ENCODE assay signal across 8 cellular contexts in the genomic region with DNA sequence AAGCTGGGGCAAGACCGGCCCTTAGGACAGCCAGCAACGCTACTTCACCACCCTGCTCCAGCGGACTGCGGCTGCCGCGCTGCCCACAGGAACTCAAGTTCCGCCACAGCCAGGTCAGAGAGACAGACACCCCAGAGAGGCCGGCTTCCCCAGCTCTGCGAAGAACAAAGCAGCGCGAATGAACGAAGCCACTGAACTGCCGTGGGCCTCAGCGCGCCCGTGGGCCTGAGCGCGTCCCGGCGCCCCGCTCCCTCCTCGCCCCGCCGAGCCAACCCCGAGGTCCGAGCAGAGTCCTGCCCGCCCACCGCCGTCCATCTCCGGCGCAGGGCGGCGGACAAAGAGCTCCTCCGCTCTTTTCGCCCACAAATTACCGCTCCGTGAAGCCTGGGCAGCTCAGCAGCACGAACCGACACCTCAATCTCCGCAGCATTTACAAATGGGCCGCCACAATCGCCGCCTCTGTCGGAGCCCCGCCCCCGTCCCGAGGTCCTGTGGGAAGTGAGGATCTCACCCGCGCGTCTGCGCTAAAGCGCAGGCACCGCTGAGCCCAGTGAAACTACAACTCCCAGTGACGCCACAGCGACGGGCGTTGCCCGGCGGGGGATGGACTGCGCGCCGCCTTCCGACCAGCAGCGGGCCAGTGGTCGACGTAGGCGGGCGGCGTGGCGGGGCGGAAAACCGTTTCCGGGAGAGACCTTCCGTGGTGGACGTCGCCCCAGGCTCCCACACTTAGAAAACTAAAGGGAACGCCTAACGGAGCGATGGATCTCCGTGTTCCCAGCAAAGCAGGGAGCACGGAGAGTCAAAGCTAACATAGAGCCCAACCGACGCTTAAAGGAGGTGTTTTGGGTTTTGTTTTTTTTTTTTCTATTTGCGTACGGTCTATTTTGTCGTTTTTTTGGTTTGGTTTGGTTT.
A peak's percentile ranks its signal among the peaks of the same experiment; 100 is the strongest.
DNase-seq lines count a peak whose midpoint lies in the region; ATAC-seq, FAIRE-seq and TF ChIP-seq lines count a peak whose summit lies in the region.

No MANE protein-coding gene starts in this region.

- FAIRE-seq in HepG2 (lab: Jason Lieb, UNC), result peak; percentile 85

- 0% methylated on average over 26 of the region's 86 CpGs for whole genome bisulfite sequencing in HepG2 (ENCODE audit: low lambda C conversion rate)

- peak overlapping the region; percentile 96 to 98 for H3K4me3 Mint-ChIP-seq in CD14-positive monocyte

- H3K4me1 ChIP-seq in HepG2 (ENCODE audit: insufficient read depth, low read length), result peaks cover 47% of the 10 kb centered on the region

- H3K36me3 ChIP-seq in HepG2 (replicated peaks in 1 of 2; ENCODE audit: control insufficient read depth in 1 of 2, insufficient read depth in 2 of 2, low read length in 2 of 2), result no peaks in the 10 kb centered on the region

- H3K27ac ChIP-seq in HepG2 (ENCODE audit: extremely low read length, insufficient read depth, low read length), result peak overlapping the region; percentile 79

- DNase-seq in CD14-positive monocyte (ENCODE audit: low spot score) (peak; percentile 95), NCI-H748 treated with DMSO at 0.1 percent for 48 hours (lab: John Stamatoyannopoulos, UW) (peak; percentile 99), dermis blood vessel endothelial cell (peak; percentile 98), HepG2 (ENCODE audit: low spot score) (peak; percentile 93)
- DNase-seq in activated CD4-positive, alpha-beta T cell treated with anti-CD3 and anti-CD28 coated beads, Interleukin-2, amount 50 U/mL, for 4 hours, result peak; percentile 90 to 91
- DNase-seq in stimulated activated CD4-positive, alpha-beta T cell treated with anti-CD3 and anti-CD28 coated beads, Interleukin-2, amount 100 ng/mL, for 48 hours, result peak; percentile 86 to 90

- no peaks in the 10 kb centered on the region for H4K20me1 ChIP-seq in HepG2 (ENCODE audit: insufficient read depth, low read length)

- H3K36me3 Mint-ChIP-seq in CD14-positive monocyte, result no peaks in the 10 kb centered on the region

- no peak for TF ChIP-seq RAD21 in HepG2 (CRISPR knock-in tag; IDR thresholded peaks at IDR 0.05)

- peaks cover 0 to 3% (median 0%) of the 10 kb centered on the region in 7 donors for H3K9me3 Mint-ChIP-seq in CD14-positive monocyte

- BruUV-seq in HepG2 (replicated peaks; lab: Mats Ljungman, UMichigan), result TSS peak; percentile 79

- TF ChIP-seq CTCF in CD14-positive monocyte (IDR thresholded peaks at IDR 0.05) (no peak), HepG2 (CRISPR knock-in tag; IDR thresholded peaks at IDR 0.05) (peak; percentile 48)

- TF ChIP-seq EP300 in HepG2 (IDR thresholded peaks at IDR 0.05; ENCODE audit: low read depth in 2 of 2, low read length in 2 of 2), result no peak
- no peak for TF ChIP-seq EP300 in HepG2 (CRISPR knock-in tag; IDR thresholded peaks at IDR 0.05; ENCODE audit: borderline replicate concordance)

- no peaks in the 10 kb centered on the region for H3K9me3 ChIP-seq in HepG2 (ENCODE audit: low read length)

- ATAC-seq in GM19372 (IDR thresholded peaks at IDR 0.05; ENCODE audit: low read depth, unreplicated experiment) (peak; percentile 89), HG03521 (IDR thresholded peaks at IDR 0.05; ENCODE audit: unreplicated experiment) (peak; percentile 92), HepG2 (peak; percentile 96)

- no peaks in the 10 kb centered on the region for H3K27me3 Mint-ChIP-seq in CD14-positive monocyte (ENCODE audit: low read depth in 3 of 3)

- in situ Hi-C loops in HepG2 (cut with HindIII; ENCODE audit: extremely low pct_ligation_motif_present, low pct_unique_long_range_greater_than_20kb), result no loop called here

- CTCF ChIA-PET in HepG2 (lab: Yijun Ruan, JAX; ENCODE audit: low intra/inter-chr PET ratio, low total read pairs), result no interaction called here

- H3K79me2 ChIP-seq in HepG2 (ENCODE audit: insufficient read depth, low read length), result peaks cover 39% of the 10 kb centered on the region

- peak overlapping the region; percentile 93 for H3K4me2 ChIP-seq in HepG2 (ENCODE audit: low read depth, low read length)

- peak overlapping the region; percentile 97 to 99 (median 98) for H3K27ac Mint-ChIP-seq in CD14-positive monocyte

- TF ChIP-seq POLR2A in HepG2 (IDR thresholded peaks at IDR 0.05; ENCODE audit: insufficient read depth in 1 of 2, low read depth in 2 of 2, low read length in 2 of 2), result peak; percentile 82 to 93

- H3K4me1 Mint-ChIP-seq in CD14-positive monocyte, result peaks cover 12% of the 10 kb centered on the region

- POLR2A ChIA-PET in HepG2 (lab: Yijun Ruan, JAX), result no interaction called here

- peak overlapping the region; percentile 91 to 95 (median 93) for H3K4me3 ChIP-seq in HepG2 (replicated peaks in 1 of 3; ENCODE audit: insufficient read depth in 1 of 3, low read depth in 2 of 3, low read length in 3 of 3)

- no peaks in the 10 kb centered on the region for H3K27me3 ChIP-seq in HepG2 (ENCODE audit: control insufficient read depth in 1 of 2, insufficient read depth in 2 of 2, low read length in 2 of 2)

- H3K9ac ChIP-seq in HepG2 (ENCODE audit: insufficient read depth, low read depth, low read length), result peak overlapping the region; percentile 77

- peak overlapping the region; percentile 10 for H2AFZ ChIP-seq in HepG2 (ENCODE audit: low read length)

- intact Hi-C loops in CD14-positive monocyte (cut with micrococcal nuclease), result loop anchor here in 1 of 2 donors (10.0 kb wide), 1 partner anchor 1548 kb away; no protein-coding TSS in a partner anchor
- intact Hi-C loops in HepG2 (cut with micrococcal nuclease; ENCODE audit: unreplicated experiment), result no loop called here

TF ChIP-seq in HepG2, 621 proteins besides CTCF, POLR2A, EP300 and RAD21 (continues in another document):
- no peak for TF ChIP-seq ZBTB42 (CRISPR knock-in tag; IDR thresholded peaks at IDR 0.05)
- TF ChIP-seq, protein P1, sequence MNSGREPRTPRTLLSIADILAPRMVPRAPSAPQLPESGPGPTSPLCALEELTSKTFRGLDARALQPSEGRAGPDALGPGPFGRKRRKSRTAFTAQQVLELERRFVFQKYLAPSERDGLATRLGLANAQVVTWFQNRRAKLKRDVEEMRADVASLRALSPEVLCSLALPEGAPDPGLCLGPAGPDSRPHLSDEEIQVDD (CRISPR knock-in tag; IDR thresholded peaks at IDR 0.05; ENCODE audit: borderline replicate concordance), result no peak; the same call in 1 of the 2 replicates
- peak; percentile 88; the same call in 1 of the 2 replicates for TF ChIP-seq CREM (IDR thresholded peaks at IDR 0.05)
- no peak for TF ChIP-seq CREM (CRISPR knock-in tag; IDR thresholded peaks at IDR 0.05)
- TF ChIP-seq, protein P2, sequence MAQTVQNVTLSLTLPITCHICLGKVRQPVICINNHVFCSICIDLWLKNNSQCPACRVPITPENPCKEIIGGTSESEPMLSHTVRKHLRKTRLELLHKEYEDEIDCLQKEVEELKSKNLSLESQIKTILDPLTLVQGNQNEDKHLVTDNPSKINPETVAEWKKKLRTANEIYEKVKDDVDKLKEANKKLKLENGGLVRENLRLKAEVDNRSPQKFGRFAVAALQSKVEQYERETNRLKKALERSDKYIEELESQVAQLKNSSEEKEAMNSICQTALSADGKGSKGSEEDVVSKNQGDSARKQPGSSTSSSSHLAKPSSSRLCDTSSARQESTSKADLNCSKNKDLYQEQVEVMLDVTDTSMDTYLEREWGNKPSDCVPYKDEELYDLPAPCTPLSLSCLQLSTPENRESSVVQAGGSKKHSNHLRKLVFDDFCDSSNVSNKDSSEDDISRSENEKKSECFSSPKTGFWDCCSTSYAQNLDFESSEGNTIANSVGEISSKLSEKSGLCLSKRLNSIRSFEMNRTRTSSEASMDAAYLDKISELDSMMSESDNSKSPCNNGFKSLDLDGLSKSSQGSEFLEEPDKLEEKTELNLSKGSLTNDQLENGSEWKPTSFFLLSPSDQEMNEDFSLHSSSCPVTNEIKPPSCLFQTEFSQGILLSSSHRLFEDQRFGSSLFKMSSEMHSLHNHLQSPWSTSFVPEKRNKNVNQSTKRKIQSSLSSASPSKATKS (CRISPR knock-in tag; IDR thresholded peaks at IDR 0.05), result peak; percentile 36; the same call in 1 of the 2 replicates
- TF ChIP-seq, protein P3, sequence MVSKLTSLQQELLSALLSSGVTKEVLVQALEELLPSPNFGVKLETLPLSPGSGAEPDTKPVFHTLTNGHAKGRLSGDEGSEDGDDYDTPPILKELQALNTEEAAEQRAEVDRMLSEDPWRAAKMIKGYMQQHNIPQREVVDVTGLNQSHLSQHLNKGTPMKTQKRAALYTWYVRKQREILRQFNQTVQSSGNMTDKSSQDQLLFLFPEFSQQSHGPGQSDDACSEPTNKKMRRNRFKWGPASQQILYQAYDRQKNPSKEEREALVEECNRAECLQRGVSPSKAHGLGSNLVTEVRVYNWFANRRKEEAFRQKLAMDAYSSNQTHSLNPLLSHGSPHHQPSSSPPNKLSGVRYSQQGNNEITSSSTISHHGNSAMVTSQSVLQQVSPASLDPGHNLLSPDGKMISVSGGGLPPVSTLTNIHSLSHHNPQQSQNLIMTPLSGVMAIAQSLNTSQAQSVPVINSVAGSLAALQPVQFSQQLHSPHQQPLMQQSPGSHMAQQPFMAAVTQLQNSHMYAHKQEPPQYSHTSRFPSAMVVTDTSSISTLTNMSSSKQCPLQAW (CRISPR knock-in tag; IDR thresholded peaks at IDR 0.05), result peak; percentile 70
- TF ChIP-seq NFIB (CRISPR knock-in tag; IDR thresholded peaks at IDR 0.05; ENCODE audit: borderline replicate concordance), result no peak
- TF ChIP-seq FOXC1 (CRISPR knock-in tag; IDR thresholded peaks at IDR 0.05; ENCODE audit: borderline replicate concordance), result peak; percentile 58; the same call in 1 of the 2 replicates
- TF ChIP-seq, protein P4, sequence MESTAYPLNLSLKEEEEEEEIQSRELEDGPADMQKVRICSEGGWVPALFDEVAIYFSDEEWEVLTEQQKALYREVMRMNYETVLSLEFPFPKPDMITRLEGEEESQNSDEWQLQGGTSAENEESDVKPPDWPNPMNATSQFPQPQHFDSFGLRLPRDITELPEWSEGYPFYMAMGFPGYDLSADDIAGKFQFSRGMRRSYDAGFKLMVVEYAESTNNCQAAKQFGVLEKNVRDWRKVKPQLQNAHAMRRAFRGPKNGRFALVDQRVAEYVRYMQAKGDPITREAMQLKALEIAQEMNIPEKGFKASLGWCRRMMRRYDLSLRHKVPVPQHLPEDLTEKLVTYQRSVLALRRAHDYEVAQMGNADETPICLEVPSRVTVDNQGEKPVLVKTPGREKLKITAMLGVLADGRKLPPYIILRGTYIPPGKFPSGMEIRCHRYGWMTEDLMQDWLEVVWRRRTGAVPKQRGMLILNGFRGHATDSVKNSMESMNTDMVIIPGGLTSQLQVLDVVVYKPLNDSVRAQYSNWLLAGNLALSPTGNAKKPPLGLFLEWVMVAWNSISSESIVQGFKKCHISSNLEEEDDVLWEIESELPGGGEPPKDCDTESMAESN (CRISPR knock-in tag; conservative IDR thresholded peaks at IDR 0.05), result 0 out of 2 replicates have a peak, but pooled peaks have one; percentile 71
- peak; percentile 77 for TF ChIP-seq XRCC5 (optimal IDR thresholded peaks at IDR 0.05; ENCODE audit: low read length)
- TF ChIP-seq ZNF772 (CRISPR knock-in tag; IDR thresholded peaks at IDR 0.05), result no peak
- no peak for TF ChIP-seq ELF4 (CRISPR knock-in tag; IDR thresholded peaks at IDR 0.05; ENCODE audit: borderline replicate concordance)

Comparison
In these comparisons a context has a peak if more than half of its experiments do, and no peak if none do; other contexts are left out.
1. Peak in every context shown above with its lines: DNase-seq, ATAC-seq, H3K4me3 ChIP-seq and H3K27ac ChIP-seq.